Comparison of ENCODE assay signal across 15 cellular contexts in genomic region chr5:93674866-93675457, GRCh38.
DNase-seq lines count a peak whose midpoint lies in the region; ATAC-seq lines count a peak whose summit lies in the region.
"Had no signal": no experiment of that assay in that cellular context is flagged by ENCODE, and none has a peak within 500 bp of the region (broad histone marks: within the 10 kb centered on the region; RNA-seq: fewer than 3 reads in every experiment).

No MANE protein-coding gene starts in this region.

- H3K27me3 Mint-ChIP-seq in effector memory CD8-positive, alpha-beta T cell = no peaks in the 10 kb centered on the region
- H3K27me3 Mint-ChIP-seq: activated CD4-positive, alpha-beta memory T cell treated with anti-CD3 and anti-CD28 coated beads for 36 hours; activated naive CD4-positive, alpha-beta T cell treated with anti-CD3 and anti-CD28 coated beads, Interleukin-2, amount 50 U/mL, for 24 hours; stimulated activated naive B cell treated with anti-CD40 and anti-IgM and Interleukin-4, amounts not matched to agents 10 μg/mL and 1 μg/mL and 100 μg/mL, for 72 hours had no signal

- no peak overlapping the region for H3K4me3 Mint-ChIP-seq in effector memory CD8-positive, alpha-beta T cell
- H3K4me3 Mint-ChIP-seq: activated CD4-positive, alpha-beta memory T cell treated with anti-CD3 and anti-CD28 coated beads for 36 hours; activated naive CD4-positive, alpha-beta T cell treated with anti-CD3 and anti-CD28 coated beads, Interleukin-2, amount 50 U/mL, for 24 hours; stimulated activated naive B cell treated with anti-CD40 and anti-IgM and Interleukin-4, amounts not matched to agents 10 μg/mL and 1 μg/mL and 100 μg/mL, for 72 hours had no signal

- H3K9me3 Mint-ChIP-seq in effector memory CD8-positive, alpha-beta T cell = no peaks in the 10 kb centered on the region
- H3K9me3 Mint-ChIP-seq: activated CD4-positive, alpha-beta memory T cell treated with anti-CD3 and anti-CD28 coated beads for 36 hours; activated naive CD4-positive, alpha-beta T cell treated with anti-CD3 and anti-CD28 coated beads, Interleukin-2, amount 50 U/mL, for 24 hours; stimulated activated naive B cell treated with anti-CD40 and anti-IgM and Interleukin-4, amounts not matched to agents 10 μg/mL and 1 μg/mL and 100 μg/mL, for 72 hours had no signal

- no peak for DNase-seq in effector memory CD8-positive, alpha-beta T cell
- no peak for DNase-seq in NCI-H128 (lab: John Stamatoyannopoulos, UW; ENCODE audit: unreplicated experiment)
- no peak for DNase-seq in stimulated activated CD4-positive, alpha-beta T cell treated with anti-CD3 and anti-CD28 coated beads, Interleukin-12 subunit alpha, Interleukin-12 subunit beta, amount 100 ng/mL, for 4 hours
- no peak for DNase-seq in DMS79 (lab: John Stamatoyannopoulos, UW)
- DNase-seq: activated CD4-positive, alpha-beta memory T cell treated with anti-CD3 and anti-CD28 coated beads for 36 hours; Karpas-422; Peyer's patch; stimulated activated CD4-positive, alpha-beta T cell treated with anti-CD3 and anti-CD28 coated beads, Interleukin-2, amount 100 ng/mL, for 24 hours; stimulated activated naive B cell treated with anti-CD40 and anti-IgM and Interleukin-4, amounts not matched to agents 10 μg/mL and 1 μg/mL and 100 μg/mL, for 72 hours had no signal

- peak; percentile 84 for ATAC-seq in GM18517 (IDR thresholded peaks at IDR 0.05; ENCODE audit: unreplicated experiment)
- peak; percentile 71 for ATAC-seq in GM19468 (IDR thresholded peaks at IDR 0.05; ENCODE audit: extremely low read depth, unreplicated experiment)
- peak; percentile 46 for ATAC-seq in HG02885 (IDR thresholded peaks at IDR 0.05; ENCODE audit: poor library complexity, unreplicated experiment)
- peak; percentile 30 for ATAC-seq in HG03521 (IDR thresholded peaks at IDR 0.05; ENCODE audit: unreplicated experiment)
- no peak for ATAC-seq in effector memory CD8-positive, alpha-beta T cell (replicated peaks)
- ATAC-seq: esophagus mucosa had no signal

- H3K36me3 Mint-ChIP-seq in effector memory CD8-positive, alpha-beta T cell (ENCODE audit: insufficient read depth) = peaks cover 3% of the 10 kb centered on the region

- peaks cover 0 to 9% of the 10 kb centered on the region in 2 donors for H3K4me1 Mint-ChIP-seq in effector memory CD8-positive, alpha-beta T cell (ENCODE audit: low read depth in 2 of 2)
- H3K4me1 Mint-ChIP-seq: activated naive CD4-positive, alpha-beta T cell treated with anti-CD3 and anti-CD28 coated beads, Interleukin-2, amount 50 U/mL, for 24 hours had no signal

- peak overlapping the region in 1 of 2 donors; percentile 49 for H3K27ac Mint-ChIP-seq in effector memory CD8-positive, alpha-beta T cell
- H3K27ac Mint-ChIP-seq: activated CD4-positive, alpha-beta memory T cell treated with anti-CD3 and anti-CD28 coated beads for 36 hours; activated naive CD4-positive, alpha-beta T cell treated with anti-CD3 and anti-CD28 coated beads, Interleukin-2, amount 50 U/mL, for 24 hours; stimulated activated naive B cell treated with anti-CD40 and anti-IgM and Interleukin-4, amounts not matched to agents 10 μg/mL and 1 μg/mL and 100 μg/mL, for 72 hours had no signal
